21 cellular contexts compared by ENCODE assay signal in the genomic region with DNA sequence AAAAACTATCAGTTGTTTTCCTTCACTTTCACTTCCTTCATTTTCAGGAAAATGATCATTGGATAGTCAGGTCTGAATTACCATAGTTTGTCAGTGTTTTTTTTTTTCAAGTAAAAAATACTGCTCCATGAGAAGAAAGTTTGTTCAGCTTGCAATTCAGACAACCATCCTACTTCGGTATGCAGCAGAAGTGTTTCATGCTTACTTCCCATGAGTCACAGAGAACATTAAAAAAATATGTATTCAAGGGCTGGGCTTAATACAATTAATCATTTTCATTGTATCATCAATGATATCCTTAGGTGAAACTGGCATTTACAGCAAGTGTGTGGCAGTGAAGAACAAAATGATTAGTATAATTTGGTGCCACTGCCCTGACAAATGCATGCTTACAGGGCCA. TPM values are rescaled to one million over a fixed set of nuclear protein-coding genes. Genes with fewer than 3 reads are reported as not detected.
DNase-seq lines count a peak whose midpoint lies in the region; ATAC-seq, FAIRE-seq and TF ChIP-seq lines count a peak whose summit lies in the region.
"Had no signal": no experiment of that assay in that cellular context is flagged by ENCODE, and none has a peak within 500 bp of the region (broad histone marks: within the 10 kb centered on the region; RNA-seq: fewer than 3 reads in every experiment).

No MANE protein-coding gene starts in this region.

- DNase-seq in AG08395 (ENCODE audit: low spot score) (peak; percentile 45), IMR-90 (peak; percentile 76), astrocyte (ENCODE audit: low read depth) (peak; percentile 55), fibroblast of peridontal ligament (ENCODE audit: extremely low read depth) (peak; percentile 38), PC-9 (no peak), mesendoderm (no peak), SKM-1 (lab: John Stamatoyannopoulos, UW; ENCODE audit: unreplicated experiment) (no peak), OCI-LY7 (ENCODE audit: low spot score) (no peak)
- DNase-seq: activated CD4-positive, alpha-beta T cell treated with anti-CD3 and anti-CD28 coated beads, Interleukin-2, amount 50 U/mL, for 48 hours; activated naive CD4-positive, alpha-beta T cell; CD4-positive, alpha-beta memory T cell; colonic mucosa; DMS53; Karpas-422; NCI-H1105 treated with DMSO at 0.1 percent for 48 hours; NCI-H524; SIG-M5; stimulated activated CD4-positive, alpha-beta T cell treated with anti-CD3 and anti-CD28 coated beads, Interleukin-15, amount 100 ng/mL, for 24 hours; T-helper 17 cell had no signal

- in situ Hi-C loops in IMR-90 (cut with MboI; ENCODE audit: low sequenced_read_pairs): no loop called here

- H3K9me3 Mint-ChIP-seq in astrocyte (ENCODE audit: unreplicated experiment): no peaks in the 10 kb centered on the region

- H3K79me1 ChIP-seq in IMR-90 (ENCODE audit: low read depth in 1 of 2, low read length in 2 of 2): peaks cover 8 to 28% of the 10 kb centered on the region in 2 experiments
- peaks cover 4% of the 10 kb centered on the region for H3K79me1 ChIP-seq in mesendoderm (ENCODE audit: low read length)

- no peak overlapping the region for H3K4me2 ChIP-seq in IMR-90 (ENCODE audit: low read depth, low read length)
- H3K4me2 ChIP-seq in astrocyte (ENCODE audit: low read length): peak overlapping the region; percentile 16
- no peak overlapping the region for H3K4me2 ChIP-seq in PC-9
- H3K4me2 ChIP-seq in mesendoderm (ENCODE audit: low read length): no peak overlapping the region
- no peak overlapping the region for H3K4me2 ChIP-seq in OCI-LY7 (ENCODE audit: low read length)

- TF ChIP-seq POLR2A in IMR-90 (IDR thresholded peaks at IDR 0.05; ENCODE audit: low read depth, low read length): no peak

- FAIRE-seq in astrocyte (lab: Jason Lieb, UNC): no peak

- H3K27ac ChIP-seq in IMR-90 (ENCODE audit: insufficient read depth, low read length) (no peak overlapping the region), astrocyte (ENCODE audit: low read depth, low read length) (no peak overlapping the region), PC-9 (no peak overlapping the region), mesendoderm (ENCODE audit: low read depth, low read length) (no peak overlapping the region), OCI-LY7 (ENCODE audit: low read depth, low read length, poor library complexity, severe bottlenecking) (no peak overlapping the region)
- H3K27ac ChIP-seq: ascending aorta, colonic mucosa, thoracic aorta had no signal

- H3K79me2 ChIP-seq in astrocyte (ENCODE audit: insufficient read depth, low read length): no peaks in the 10 kb centered on the region
- no peaks in the 10 kb centered on the region for H3K79me2 ChIP-seq in PC-9 (ENCODE audit: low read depth)
- peaks cover 2% of the 10 kb centered on the region for H3K79me2 ChIP-seq in mesendoderm (ENCODE audit: control insufficient read depth, insufficient read depth, low read length)
- peaks cover 26% of the 10 kb centered on the region; the same call in 1 of the 2 replicates for H3K79me2 ChIP-seq in OCI-LY7 (ENCODE audit: insufficient read depth, low read depth, low read length)

- H2AFZ ChIP-seq in IMR-90 (replicated peaks; ENCODE audit: low read length, poor library complexity): no peak overlapping the region
- H2AFZ ChIP-seq in astrocyte (ENCODE audit: low read depth, low read length): no peak overlapping the region
- H2AFZ ChIP-seq in PC-9: no peak overlapping the region
- no peak overlapping the region for H2AFZ ChIP-seq in OCI-LY7 (ENCODE audit: low read length)

- CTCF ChIA-PET in IMR-90 (lab: Yijun Ruan, JAX): no interaction called here
- CTCF ChIA-PET in PC-9 (lab: Charles Lee): interaction anchor here (0.6 kb wide), 1 partner anchor 76 kb away, joined by 3 read pairs; no protein-coding TSS in a partner anchor
- CTCF ChIA-PET in OCI-LY7 (lab: Charles Lee; ENCODE audit: unreplicated experiment): no interaction called here

- H3K4me1 ChIP-seq in IMR-90 (ENCODE audit: control insufficient read depth, insufficient read depth, low read length) (peaks cover 2% of the 10 kb centered on the region), astrocyte (ENCODE audit: insufficient read depth, low read length) (no peaks in the 10 kb centered on the region), PC-9 (replicated peaks; ENCODE audit: insufficient read depth) (no peaks in the 10 kb centered on the region), mesendoderm (ENCODE audit: control insufficient read depth, low read depth, low read length) (no peaks in the 10 kb centered on the region), OCI-LY7 (ENCODE audit: insufficient read depth, low read length, poor library complexity, severe bottlenecking) (peaks cover 6% of the 10 kb centered on the region)
- H3K4me1 ChIP-seq: colonic mucosa had no signal

- no peak overlapping the region for H3K56ac ChIP-seq in IMR-90 (ENCODE audit: extremely low read depth, insufficient read depth, low read length)
- H3K56ac ChIP-seq in mesendoderm (ENCODE audit: low read length): no peak overlapping the region

- H3K9me3 ChIP-seq in IMR-90 (ENCODE audit: control insufficient read depth, insufficient read depth, low read length): no peaks in the 10 kb centered on the region
- no peaks in the 10 kb centered on the region for H3K9me3 ChIP-seq in astrocyte (ENCODE audit: insufficient read depth, low read depth, low read length)
- no peaks in the 10 kb centered on the region for H3K9me3 ChIP-seq in PC-9 (ENCODE audit: insufficient read depth, low read depth)
- no peaks in the 10 kb centered on the region for H3K9me3 ChIP-seq in OCI-LY7 (ENCODE audit: low read length)
- H3K9me3 ChIP-seq: ascending aorta, colonic mucosa, thoracic aorta had no signal

- no peak overlapping the region for H3K4me3 Mint-ChIP-seq in astrocyte (ENCODE audit: unreplicated experiment)
- H3K4me3 Mint-ChIP-seq: CD4-positive, alpha-beta memory T cell; T-helper 17 cell had no signal

- H3F3A ChIP-seq in PC-9 (ENCODE audit: insufficient read depth, low read depth): peaks cover 4% of the 10 kb centered on the region; the same call in 1 of the 2 replicates

- H3K36me3 ChIP-seq in IMR-90 (ENCODE audit: control insufficient read depth, insufficient read depth, low read length): peaks cover 14% of the 10 kb centered on the region
- peaks cover 5% of the 10 kb centered on the region for H3K36me3 ChIP-seq in astrocyte (ENCODE audit: insufficient read depth, low read length)
- no peaks in the 10 kb centered on the region for H3K36me3 ChIP-seq in PC-9 (ENCODE audit: low read depth)
- H3K36me3 ChIP-seq in mesendoderm (ENCODE audit: control insufficient read depth, insufficient read depth, low read length): peaks cover 2% of the 10 kb centered on the region
- H3K36me3 ChIP-seq in OCI-LY7 (ENCODE audit: insufficient read depth, low read length): peaks cover 47% of the 10 kb centered on the region
- H3K36me3 ChIP-seq: colonic mucosa had no signal

- ATAC-seq in IMR-90 (ENCODE audit: low read depth): peak; percentile 47
- ATAC-seq: T-helper 17 cell had no signal

- H3K18ac ChIP-seq in IMR-90 (ENCODE audit: low read depth, low read length) (no peak overlapping the region), mesendoderm (ENCODE audit: low read length) (no peak overlapping the region)

- no peak overlapping the region for H3K27ac Mint-ChIP-seq in astrocyte (ENCODE audit: unreplicated experiment)
- H3K27ac Mint-ChIP-seq: T-helper 17 cell had no signal

- H3K9ac ChIP-seq in IMR-90 (ENCODE audit: low read depth, low read length): no peak overlapping the region
- peak overlapping the region; percentile 13 for H3K9ac ChIP-seq in astrocyte (ENCODE audit: low read length)
- H3K9ac ChIP-seq in mesendoderm (ENCODE audit: low read length): no peak overlapping the region

- H4K5ac ChIP-seq in IMR-90 (ENCODE audit: low read depth, low read length) (no peak overlapping the region), mesendoderm (ENCODE audit: low read length) (no peak overlapping the region)

- dilution Hi-C loops in IMR-90 (cut with HindIII; ENCODE audit: low sequenced_read_pairs, unreplicated experiment): no loop called here

- H2AK9ac ChIP-seq in IMR-90 (replicated peaks; ENCODE audit: low read depth, low read length, poor library complexity): no peak overlapping the region

- H3K4ac ChIP-seq in IMR-90 (ENCODE audit: low read depth, low read length): no peak overlapping the region
- no peak overlapping the region for H3K4ac ChIP-seq in mesendoderm (ENCODE audit: low read depth, low read length)

- peaks cover 5% of the 10 kb centered on the region; the same call in 1 of the 2 replicates for H4K20me1 ChIP-seq in IMR-90 (ENCODE audit: insufficient read depth, low read length)
- no peaks in the 10 kb centered on the region for H4K20me1 ChIP-seq in astrocyte (ENCODE audit: insufficient read depth, low read length)
- peaks cover 3% of the 10 kb centered on the region; the same call in 1 of the 2 replicates for H4K20me1 ChIP-seq in PC-9 (ENCODE audit: insufficient read depth)
- no peaks in the 10 kb centered on the region for H4K20me1 ChIP-seq in OCI-LY7 (ENCODE audit: insufficient read depth, low read length)

- BruUV-seq in IMR-90 (replicated peaks; lab: Mats Ljungman, UMichigan) (no TSS peak), PC-9 (replicated peaks; lab: Mats Ljungman, UMichigan) (no TSS peak), OCI-LY7 (replicated peaks; lab: Mats Ljungman, UMichigan) (no TSS peak)

- no peak overlapping the region for H2AK5ac ChIP-seq in IMR-90 (ENCODE audit: low read depth, low read length)
- H2AK5ac ChIP-seq in mesendoderm (ENCODE audit: low read length): no peak overlapping the region

- H2BK120ac ChIP-seq in IMR-90 (ENCODE audit: low read depth, low read length): no peak overlapping the region
- no peak overlapping the region for H2BK120ac ChIP-seq in mesendoderm (ENCODE audit: low read depth, low read length)

- no peaks in the 10 kb centered on the region for H3K9me1 ChIP-seq in IMR-90 (ENCODE audit: insufficient read depth, low read length)

- H2BK5ac ChIP-seq in IMR-90 (ENCODE audit: low read depth, low read length, poor library complexity, severe bottlenecking): peak overlapping the region; percentile 63
- no peak overlapping the region for H2BK5ac ChIP-seq in mesendoderm (ENCODE audit: low read length)

- WGBS in IMR-90 (ENCODE audit: extremely low coverage in 2 of 2, insufficient read length in 1 of 2), 2 experiments: no CpG with 5 or more reads among the region's 1 CpG
- no CpG with 5 or more reads among the region's 1 CpG for WGBS in mesendoderm (ENCODE audit: extremely low coverage, insufficient coverage, low lambda C conversion rate)

- H3K23ac ChIP-seq in IMR-90 (ENCODE audit: low read depth, low read length) (no peak overlapping the region), mesendoderm (ENCODE audit: low read length) (no peak overlapping the region)

- TF ChIP-seq RAD21 in IMR-90 (IDR thresholded peaks at IDR 0.05; ENCODE audit: low read length): no peak

- H4K8ac ChIP-seq in IMR-90 (ENCODE audit: low read depth in 2 of 2, low read length in 2 of 2) (no peak overlapping the region), mesendoderm (ENCODE audit: low read depth, low read length) (no peak overlapping the region)

- H3K27me3 ChIP-seq in IMR-90 (ENCODE audit: control insufficient read depth, insufficient read depth, low read length) (no peaks in the 10 kb centered on the region), astrocyte (ENCODE audit: insufficient read depth, low read length) (no peaks in the 10 kb centered on the region), PC-9 (ENCODE audit: insufficient read depth, low read depth) (no peaks in the 10 kb centered on the region), mesendoderm (ENCODE audit: insufficient read depth, low read length, poor library complexity) (no peaks in the 10 kb centered on the region)
- H3K27me3 ChIP-seq: ascending aorta, colonic mucosa had no signal

- H4K91ac ChIP-seq in IMR-90 (ENCODE audit: insufficient read depth, low read depth, low read length): no peak overlapping the region

- no peak overlapping the region for H2BK20ac ChIP-seq in IMR-90 (ENCODE audit: low read depth, low read length)

- POLR2A ChIA-PET in IMR-90 (lab: Charles Lee; ENCODE audit: unreplicated experiment) (interaction anchor here (0.6 to 1.0 kb wide), 2 partner anchors 9 to 664 kb away, joined by 3 to 4 read pairs; no protein-coding TSS in a partner anchor), PC-9 (lab: Charles Lee; ENCODE audit: unreplicated experiment) (no interaction called here), OCI-LY7 (lab: Charles Lee) (no interaction called here)

- H3K4me3 ChIP-seq in IMR-90 (ENCODE audit: insufficient read depth, low read depth, low read length) (no peak overlapping the region), astrocyte (ENCODE audit: insufficient read depth, low read depth, low read length) (no peak overlapping the region), PC-9 (no peak overlapping the region), mesendoderm (ENCODE audit: low read length) (no peak overlapping the region), OCI-LY7 (ENCODE audit: low read depth, low read length, poor library complexity, severe bottlenecking) (no peak overlapping the region)
- H3K4me3 ChIP-seq: ascending aorta, colonic mucosa, thoracic aorta had no signal

- H2BK15ac ChIP-seq in IMR-90 (ENCODE audit: low read depth, low read length): no peak overlapping the region
- no peak overlapping the region for H2BK15ac ChIP-seq in mesendoderm (replicated peaks; ENCODE audit: low read depth)

- H3K4me1 Mint-ChIP-seq in astrocyte (ENCODE audit: low read depth, unreplicated experiment): peaks cover 11% of the 10 kb centered on the region

- H3K36me3 Mint-ChIP-seq in astrocyte (ENCODE audit: low read depth, unreplicated experiment): peaks cover 7% of the 10 kb centered on the region

- intact Hi-C loops in IMR-90 (cut with micrococcal nuclease) (loop anchor here (5.0 kb wide), 1 partner anchor 34 kb away; no protein-coding TSS in a partner anchor), PC-9 (cut with micrococcal nuclease; ENCODE audit: unreplicated experiment) (no loop called here), OCI-LY7 (cut with micrococcal nuclease; ENCODE audit: unreplicated experiment) (no loop called here)

- H3K27me3 Mint-ChIP-seq in astrocyte (ENCODE audit: low read depth, unreplicated experiment): no peaks in the 10 kb centered on the region
- H3K27me3 Mint-ChIP-seq: CD4-positive, alpha-beta memory T cell; T-helper 17 cell had no signal

- TF ChIP-seq CTCF in IMR-90 (conservative IDR thresholded peaks at IDR 0.05; ENCODE audit: low read depth, low read length) (no peak), astrocyte (IDR thresholded peaks at IDR 0.05; ENCODE audit: insufficient read depth, low read depth, low read length) (no peak), PC-9 (conservative IDR thresholded peaks at IDR 0.05) (no peak), OCI-LY7 (conservative IDR thresholded peaks at IDR 0.05; ENCODE audit: low read length) (no peak)

- no peaks in the 10 kb centered on the region for H3K9me2 ChIP-seq in PC-9 (ENCODE audit: insufficient read depth)
- H3K9me2 ChIP-seq in OCI-LY7 (ENCODE audit: insufficient read depth, low read length): no peaks in the 10 kb centered on the region

- H3K14ac ChIP-seq in IMR-90 (replicated peaks; ENCODE audit: low read depth, low read length): no peak overlapping the region

RNA-seq across cellular contexts. Expression of gene PYM1, which starts 21.6 kb away (rescaled TPM):
- total RNA-seq in IMR-90 (2012; rRNA removed): 25.6 and 27.8 TPM in 2 replicates
- polyA plus RNA-seq in IMR-90 (2012; rRNA removed): 26.5 and 27.3 TPM in 2 replicates
- 20.9 and 33.3 TPM in 2 replicates for polyA plus RNA-seq in IMR-90 (2012; cell fraction: cytosol; rRNA removed)
- polyA plus RNA-seq in IMR-90 (2012; cell fraction: nucleus; rRNA removed; ENCODE audit: low replicate concordance): 5.8 and 12.0 TPM in 2 replicates
- 31.5 and 33.6 TPM in 2 replicates for total RNA-seq in astrocyte
- 45.4 and 54.0 TPM in 2 replicates for total RNA-seq in PC-9 (2021)
- polyA plus RNA-seq in mesendoderm (2013, experiment 1 of 2): 54.0 TPM
- 55.1 TPM for polyA plus RNA-seq in mesendoderm (2013, experiment 2 of 2)
- total RNA-seq in OCI-LY7 (2014; rRNA removed; shearing (Covaris generic)): 88.5 and 97.2 TPM in 2 replicates
- total RNA-seq in OCI-LY7 (2022): 82.7 and 88.5 TPM in 2 replicates

RNA-seq across cellular contexts. Expression of gene DGKA, which starts 24.9 kb away (rescaled TPM):
- total RNA-seq in IMR-90 (2012; rRNA removed) (61.4 and 71.9 TPM in 2 replicates), astrocyte (108 and 118 TPM in 2 replicates), PC-9 (2021) (86.6 and 91.0 TPM in 2 replicates), OCI-LY7 (2022) (170 and 216 TPM in 2 replicates)
- polyA plus RNA-seq in IMR-90 (2012; rRNA removed): 75.1 and 75.8 TPM in 2 replicates
- 42.1 and 49.7 TPM in 2 replicates for polyA plus RNA-seq in IMR-90 (2012; cell fraction: cytosol; rRNA removed)
- 198 and 228 TPM in 2 replicates for polyA plus RNA-seq in IMR-90 (2012; cell fraction: nucleus; rRNA removed; ENCODE audit: low replicate concordance)
- polyA plus RNA-seq in mesendoderm (2013, experiment 1 of 2): 8.6 TPM
- polyA plus RNA-seq in mesendoderm (2013, experiment 2 of 2): 9.8 TPM
- total RNA-seq in OCI-LY7 (2014; rRNA removed; shearing (Covaris generic)): 106 and 144 TPM in 2 replicates

RNA-seq across cellular contexts. Expression of gene PMEL, which starts 59.8 kb away (rescaled TPM):
- total RNA-seq in IMR-90 (2012; rRNA removed) (1.4 and 1.7 TPM in 2 replicates), astrocyte (3.9 and 13.8 TPM in 2 replicates), PC-9 (2021) (8.7 and 12.6 TPM in 2 replicates), OCI-LY7 (2022) (2.4 and 3.0 TPM in 2 replicates)
- polyA plus RNA-seq in IMR-90 (2012; rRNA removed): 5.8 and 5.9 TPM in 2 replicates
- 6.3 and 7.0 TPM in 2 replicates for polyA plus RNA-seq in IMR-90 (2012; cell fraction: cytosol; rRNA removed)
- polyA plus RNA-seq in IMR-90 (2012; cell fraction: nucleus; rRNA removed; ENCODE audit: low replicate concordance): 7.9 and 8.3 TPM in 2 replicates
- polyA plus RNA-seq in mesendoderm (2013, experiment 1 of 2): 24.6 TPM
- 23.0 TPM for polyA plus RNA-seq in mesendoderm (2013, experiment 2 of 2)
- 0.49 and 1.4 TPM in 2 replicates for total RNA-seq in OCI-LY7 (2014; rRNA removed; shearing (Covaris generic))
- total RNA-seq: ascending aorta; CD4-positive, alpha-beta memory T cell had no signal
- polyA plus RNA-seq: CD4-positive, alpha-beta memory T cell had no signal

Comparison
In these comparisons a context has a peak if more than half of its experiments do, and no peak if none do; other contexts are left out.
1. DNase-seq: peak in AG08395 (single experiment), IMR-90 (single experiment), astrocyte (single experiment) and fibroblast of peridontal ligament (single experiment); none in PC-9 (0 of 2), mesendoderm (single experiment), SKM-1 (single experiment) and OCI-LY7 (single experiment).